ENCODE assay signal across 24 cellular contexts in the genomic region with DNA sequence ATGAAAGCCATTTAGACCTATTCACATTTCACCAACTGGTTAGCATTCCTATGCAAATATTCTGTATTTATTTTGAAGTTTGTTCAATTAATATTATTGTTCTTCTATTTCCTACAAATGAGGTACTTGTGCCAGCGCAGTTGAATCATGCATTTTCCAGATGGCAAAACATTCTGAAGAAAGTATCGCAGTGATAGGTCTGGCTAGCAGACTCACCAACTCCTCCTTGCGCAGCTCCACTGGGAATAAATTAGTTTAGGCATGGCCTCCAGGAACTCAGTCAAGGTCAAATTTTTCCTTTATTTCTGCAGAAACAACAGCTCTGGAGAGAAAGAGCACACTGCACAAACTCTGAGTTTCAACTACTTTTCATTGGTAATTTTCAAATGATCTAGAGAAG.
"Had no signal": no experiment of that assay in that cellular context is flagged by ENCODE, and none has a peak within 500 bp of the region (broad histone marks: within the 10 kb centered on the region; RNA-seq: fewer than 3 reads in every experiment).

No MANE protein-coding gene starts in this region.

- H3K9me3 ChIP-seq: colonic mucosa, gastroesophageal sphincter, neutrophil, right atrium auricular region, thoracic aorta, uterus had no signal

- H3K36me3 ChIP-seq: colonic mucosa, gastroesophageal sphincter, neutrophil, right atrium auricular region, spleen, thoracic aorta, uterus had no signal

- ATAC-seq: activated CD8-positive, alpha-beta memory T cell treated with anti-CD3 and anti-CD28 coated beads, Interleukin-2, amount 10 ng/mL, durations not matched to agents 7 days and 5 days; activated CD8-positive, alpha-beta T cell treated with anti-CD3 and anti-CD28 coated beads, Interleukin-2, amount 10 ng/mL, durations not matched to agents 7 days and 5 days; activated naive CD4-positive, alpha-beta T cell treated with anti-CD3 and anti-CD28 coated beads, Interleukin-2, amount 50 U/mL, for 72 hours; activated T-cell treated with anti-CD3 and anti-CD28 coated beads, Interleukin-2, amount 50 U/mL, for 72 hours; gastroesophageal sphincter; left colon; T-cell had no signal

- H3K4me1 ChIP-seq: colonic mucosa, parathyroid adenoma, right atrium auricular region, spleen, uterus had no signal

- H2AFZ ChIP-seq: parathyroid adenoma had no signal

- H3K27me3 ChIP-seq: colonic mucosa, dorsolateral prefrontal cortex, gastroesophageal sphincter, neutrophil, right atrium auricular region, spleen, uterus had no signal

- H3K27ac ChIP-seq: colonic mucosa, dorsolateral prefrontal cortex, gastroesophageal sphincter, neutrophil, parathyroid adenoma, right atrium auricular region, spleen, thoracic aorta, uterus had no signal

- H3K9ac ChIP-seq: parathyroid adenoma had no signal

- DNase-seq: activated B cell treated with CpG ODN at 0.5 μM for 24 hours; activated CD8-positive, alpha-beta memory T cell treated with anti-CD3 and anti-CD28 coated beads, Interleukin-2, amount 10 ng/mL, durations not matched to agents 7 days and 5 days; activated CD8-positive, alpha-beta T cell treated with anti-CD3 and anti-CD28 coated beads, Interleukin-2, amount 10 ng/mL, durations not matched to agents 7 days and 5 days; activated naive CD4-positive, alpha-beta T cell; activated T-cell treated with anti-CD3 and anti-CD28 coated beads, Interleukin-2, amount 50 U/mL, for 72 hours; colonic mucosa; dorsolateral prefrontal cortex; effector memory CD4-positive, alpha-beta T cell; erythroblast; hippocampal formation; left colon; mammary epithelial cell; spleen; stimulated activated naive CD4-positive, alpha-beta T cell; T-cell; trophoblast cell; uterus had no signal

- H3K79me2 ChIP-seq: parathyroid adenoma had no signal

- H3K4me3 ChIP-seq: colonic mucosa, dorsolateral prefrontal cortex, gastroesophageal sphincter, right atrium auricular region, spleen, thoracic aorta, uterus had no signal

- FAIRE-seq: keratinocyte had no signal
